3 cellular contexts compared by ENCODE assay signal in the genomic region with DNA sequence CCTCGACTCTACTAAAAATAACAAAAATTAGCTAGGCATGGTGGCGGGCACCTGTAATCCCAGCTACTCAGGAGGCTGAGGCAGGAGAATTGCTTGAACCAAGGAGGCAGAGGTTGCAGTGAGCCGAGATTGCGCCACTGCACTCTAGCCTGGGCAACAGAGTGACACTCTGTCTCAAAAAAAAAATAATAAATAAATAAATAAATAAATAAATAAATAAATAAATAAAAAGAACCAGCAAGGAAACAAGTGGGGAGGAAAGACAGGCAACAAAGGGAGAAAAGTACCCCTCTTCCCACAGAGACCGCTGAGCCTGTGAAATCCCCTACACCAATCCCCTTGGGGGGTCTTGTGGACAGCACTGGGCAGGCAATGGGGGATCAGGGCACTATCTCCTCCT. TPM values are rescaled to one million over a fixed set of nuclear protein-coding genes. Genes with fewer than 3 reads are reported as not detected.
"Had no signal": no experiment of that assay in that cellular context is flagged by ENCODE, and none has a peak within 500 bp of the region (broad histone marks: within the 10 kb centered on the region; RNA-seq: fewer than 3 reads in every experiment).

No MANE protein-coding gene starts in this region.

RNA-seq across cellular contexts. Expression of gene WWC1, which starts 4.6 kb away (rescaled TPM):
- total RNA-seq: activated CD8-positive, alpha-beta T cell treated with anti-CD3 and anti-CD28 coated beads, Interleukin-2, amount 10 ng/mL, durations not matched to agents 7 days and 5 days; ascending aorta; T-helper 1 cell treated with Interleukin-12 subunit alpha and Interleukin-12 subunit beta and Interleukin-4 antibody, amounts not matched to agents 30 ng/mL and 1 ng/mL, for 36 hours had no signal
